ENCODE assay signal across 1 cellular context in the genomic region with DNA sequence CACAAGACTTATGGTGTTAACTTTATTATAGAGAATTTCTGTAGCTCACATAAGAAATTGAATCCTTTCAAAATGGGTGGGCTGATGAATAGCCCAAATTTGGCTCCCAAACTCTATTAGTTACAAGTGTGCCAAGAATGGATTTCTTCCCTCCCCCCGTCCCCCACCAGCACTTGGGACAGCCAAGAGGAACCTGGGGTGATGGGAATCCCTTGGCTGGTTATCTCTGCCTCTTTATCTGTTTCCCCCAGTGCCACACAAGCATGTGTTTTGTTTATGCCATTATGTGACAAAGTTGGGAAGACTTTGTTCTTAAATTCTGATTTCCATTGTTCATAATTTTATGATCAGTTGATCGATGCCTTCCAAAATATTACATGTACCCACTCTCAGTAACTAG.
TF ChIP-seq lines count a peak whose summit lies in the region.

No MANE protein-coding gene starts in this region.

TF ChIP-seq in WTC11, 78 proteins besides CTCF, POLR2A, EP300 and RAD21 (continued from another document):
- TF ChIP-seq, protein P1, sequence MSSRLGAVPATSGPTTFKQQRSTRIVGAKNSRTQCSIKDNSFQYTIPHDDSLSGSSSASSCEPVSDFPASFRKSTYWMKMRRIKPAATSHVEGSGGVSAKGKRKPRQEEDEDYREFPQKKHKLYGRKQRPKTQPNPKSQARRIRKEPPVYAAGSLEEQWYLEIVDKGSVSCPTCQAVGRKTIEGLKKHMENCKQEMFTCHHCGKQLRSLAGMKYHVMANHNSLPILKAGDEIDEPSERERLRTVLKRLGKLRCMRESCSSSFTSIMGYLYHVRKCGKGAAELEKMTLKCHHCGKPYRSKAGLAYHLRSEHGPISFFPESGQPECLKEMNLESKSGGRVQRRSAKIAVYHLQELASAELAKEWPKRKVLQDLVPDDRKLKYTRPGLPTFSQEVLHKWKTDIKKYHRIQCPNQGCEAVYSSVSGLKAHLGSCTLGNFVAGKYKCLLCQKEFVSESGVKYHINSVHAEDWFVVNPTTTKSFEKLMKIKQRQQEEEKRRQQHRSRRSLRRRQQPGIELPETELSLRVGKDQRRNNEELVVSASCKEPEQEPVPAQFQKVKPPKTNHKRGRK (CRISPR knock-in tag; IDR thresholded peaks at IDR 0.05; ENCODE audit: borderline replicate concordance): no peak
- TF ChIP-seq SP1 (CRISPR knock-in tag; conservative IDR thresholded peaks at IDR 0.05) (no peak), GRHL2 (CRISPR knock-in tag; IDR thresholded peaks at IDR 0.05; ENCODE audit: insufficient replicate concordance, severe bottlenecking) (no peak)
